9 cellular contexts compared by ENCODE assay signal in genomic region chr12:125064492-125064891, GRCh38. TPM values are rescaled to one million over a fixed set of nuclear protein-coding genes. Genes with fewer than 3 reads are reported as not detected.
DNase-seq lines count a peak whose midpoint lies in the region; ATAC-seq and TF ChIP-seq lines count a peak whose summit lies in the region.
"Had no signal": no experiment of that assay in that cellular context is flagged by ENCODE, and none has a peak within 500 bp of the region (broad histone marks: within the 10 kb centered on the region; RNA-seq: fewer than 3 reads in every experiment).

No MANE protein-coding gene starts in this region.

- ATAC-seq in heart right ventricle, result no peak
- no peak for ATAC-seq in Right ventricle myocardium inferior
- no peak for ATAC-seq in HG02759 (IDR thresholded peaks at IDR 0.05; ENCODE audit: unreplicated experiment)

- H3K36me3 ChIP-seq in heart right ventricle (no peaks in the 10 kb centered on the region), mucosa of rectum (ENCODE audit: control insufficient read depth in 2 of 2, insufficient read depth in 2 of 2, low read length in 2 of 2) (no peaks in the 10 kb centered on the region), vagina (no peaks in the 10 kb centered on the region)

- intact Hi-C loops in heart right ventricle (cut with DNase I) (loop anchor here in 1 of 10 donors (2.0 kb wide), 1 partner anchor 14 kb away; no protein-coding TSS in a partner anchor), Right ventricle myocardium inferior (cut with DNase I) (loop anchor here (2.0 kb wide), 1 partner anchor 14 kb away; no protein-coding TSS in a partner anchor), vagina (cut with DNase I) (no loop called here)

- TF ChIP-seq CTCF in heart right ventricle (IDR thresholded peaks at IDR 0.05), result no peak
- TF ChIP-seq CTCF in astrocyte of the cerebellum (IDR thresholded peaks at IDR 0.05; ENCODE audit: low read depth, low read length, missing control alignments), result no peak
- no peak for TF ChIP-seq CTCF in vagina (IDR thresholded peaks at IDR 0.05)

- in situ Hi-C loops in astrocyte of the cerebellum (cut with HindIII; ENCODE audit: low sequenced_read_pairs), result no loop called here

- DNase-seq in heart right ventricle (no peak), Right ventricle myocardium inferior (ENCODE audit: missing footprints) (no peak), astrocyte of the cerebellum (ENCODE audit: low read depth) (no peak), vagina (ENCODE audit: extremely low spot score in 2 of 2) (no peak)
- no peak for DNase-seq in stimulated activated CD4-positive, alpha-beta T cell treated with anti-CD3 and anti-CD28 coated beads, Interleukin-15, amount 100 ng/mL, for 24 hours
- no peak for DNase-seq in stimulated activated naive CD4-positive, alpha-beta T cell (lab: John Stamatoyannopoulos, UW)
- DNase-seq: GF-D8 had no signal

- H3K4me3 ChIP-seq in heart right ventricle (peak overlapping the region; percentile 59 to 93 (median 84)), astrocyte of the cerebellum (ENCODE audit: low read depth, low read length) (peak overlapping the region; percentile 79), mucosa of rectum (ENCODE audit: low read length in 2 of 2) (peak overlapping the region; percentile 78), vagina (peak overlapping the region; percentile 72 to 89)

- WGBS in heart right ventricle, 2 donors, result 55% methylated on average over 5 of the region's 5 CpGs

- H3K27me3 ChIP-seq in heart right ventricle (peaks cover 0 to 18% (median 0%) of the 10 kb centered on the region in 7 donors), mucosa of rectum (ENCODE audit: control insufficient read depth in 2 of 2, insufficient read depth in 2 of 2, low read length in 2 of 2) (no peaks in the 10 kb centered on the region), vagina (no peaks in the 10 kb centered on the region)

- H3K9me3 ChIP-seq in heart right ventricle (peaks cover 0 to 7% (median 0%) of the 10 kb centered on the region in 11 donors), mucosa of rectum (ENCODE audit: control insufficient read depth in 2 of 2, low read length in 2 of 2) (no peaks in the 10 kb centered on the region), vagina (no peaks in the 10 kb centered on the region)

- no peak for TF ChIP-seq POLR2A in vagina (IDR thresholded peaks at IDR 0.05)

- peaks cover 4 to 27% (median 19%) of the 10 kb centered on the region in 9 donors for H3K4me1 ChIP-seq in heart right ventricle
- peaks cover 8 to 13% of the 10 kb centered on the region in 2 donors for H3K4me1 ChIP-seq in mucosa of rectum (ENCODE audit: control insufficient read depth in 2 of 2, insufficient read depth in 2 of 2, low read length in 2 of 2)
- H3K4me1 ChIP-seq in vagina, result peaks cover 31% of the 10 kb centered on the region

- H3K9ac ChIP-seq in mucosa of rectum (ENCODE audit: low read depth in 1 of 2, low read length in 2 of 2), result peak overlapping the region; percentile 47 to 49

- H3K27ac ChIP-seq in heart right ventricle, result no peak overlapping the region
- no peak overlapping the region for H3K27ac ChIP-seq in mucosa of rectum (ENCODE audit: low read depth in 2 of 2, low read length in 2 of 2)
- H3K27ac ChIP-seq in vagina, result no peak overlapping the region

RNA-seq across cellular contexts. Expression of gene AACS, which starts 0.7 kb away (rescaled TPM):
- 10 to 100 TPM in 8 of 10 donors, 1 to 10 TPM in 2; 8.5 to 19.4 (median 12.6) TPM for total RNA-seq in heart right ventricle
- polyA plus RNA-seq in heart right ventricle, result 10 to 100 TPM in 1 of 2 donors, 1 to 10 TPM in 1; 9.0 to 11.8 TPM
- 12.1 TPM for total RNA-seq in Right ventricle myocardium inferior
- 22.3 TPM for total RNA-seq in vagina
